Comparison of ENCODE assay signal across 26 cellular contexts in genomic region chr6:70592391-70593117, GRCh38.
"Had no signal": no experiment of that assay in that cellular context is flagged by ENCODE, and none has a peak within 500 bp of the region (broad histone marks: within the 10 kb centered on the region; RNA-seq: fewer than 3 reads in every experiment).

No MANE protein-coding gene starts in this region.

- FAIRE-seq: pancreas, urothelium cell line had no signal

- H3K4me3 ChIP-seq: cardiac muscle cell, gastroesophageal sphincter, heart left ventricle, left ventricle myocardium inferior, mucosa of descending colon, pancreas, tibial nerve had no signal

- DNase-seq: activated CD4-positive, alpha-beta T cell treated with anti-CD3 and anti-CD28 coated beads, Interleukin-2, amount 10 ng/mL, durations not matched to agents 7 days and 5 days; activated CD8-positive, alpha-beta memory T cell treated with anti-CD3 and anti-CD28 coated beads for 24 hours; activated CD8-positive, alpha-beta memory T cell treated with anti-CD3 and anti-CD28 coated beads, Interleukin-2, amount 50 U/mL, for 48 hours; activated gamma-delta T cell; activated T-cell treated with anti-CD3 and anti-CD28 coated beads, Interleukin-2, amount 50 U/mL, for 48 hours; dermis blood vessel endothelial cell; effector memory CD8-positive, alpha-beta T cell; heart left ventricle; immature natural killer cell; kidney glomerular epithelial cell; left ventricle myocardium inferior; mammary epithelial cell; mucosa of descending colon; naive thymus-derived CD4-positive, alpha-beta T cell; pancreas; stimulated activated CD4-positive, alpha-beta T cell treated with anti-CD3 and anti-CD28 coated beads, Interleukin-4, amount 100 ng/mL, for 4 hours; T1000 had no signal

- ATAC-seq: activated CD4-positive, CD25-positive, alpha-beta regulatory T cell treated with anti-CD3 and anti-CD28 coated beads, Interleukin-2, amount 50 U/mL, for 24 hours; effector memory CD8-positive, alpha-beta T cell; gastroesophageal sphincter; heart left ventricle; mucosa of descending colon; naive thymus-derived CD4-positive, alpha-beta T cell; pancreas; sciatic nerve; stimulated activated memory B cell treated with anti-CD40 and anti-IgM and Interleukin-4, amounts not matched to agents 10 μg/mL and 1 μg/mL and 100 μg/mL, for 72 hours had no signal

- H3K9me3 Mint-ChIP-seq: effector memory CD8-positive, alpha-beta T cell; immature natural killer cell; stimulated activated memory B cell treated with anti-CD40 and anti-IgM and Interleukin-4, amounts not matched to agents 10 μg/mL and 1 μg/mL and 100 μg/mL, for 72 hours had no signal

- H3K36me3 ChIP-seq: pancreas had no signal

- H3K27me3 ChIP-seq: cardiac muscle cell, gastroesophageal sphincter, heart left ventricle, neutrophil, pancreas, tibial nerve had no signal

- H3K27ac Mint-ChIP-seq: activated CD4-positive, alpha-beta T cell treated with anti-CD3 and anti-CD28 coated beads, Interleukin-2, amount 10 ng/mL, durations not matched to agents 7 days and 5 days; activated naive CD4-positive, alpha-beta T cell treated with anti-CD3 and anti-CD28 coated beads, Interleukin-2, amount 50 U/mL, for 24 hours; effector memory CD8-positive, alpha-beta T cell; immature natural killer cell; naive thymus-derived CD4-positive, alpha-beta T cell; stimulated activated memory B cell treated with anti-CD40 and anti-IgM and Interleukin-4, amounts not matched to agents 10 μg/mL and 1 μg/mL and 100 μg/mL, for 72 hours had no signal

- H3K27me3 Mint-ChIP-seq: activated CD4-positive, alpha-beta T cell treated with anti-CD3 and anti-CD28 coated beads, Interleukin-2, amount 10 ng/mL, durations not matched to agents 7 days and 5 days; activated naive CD4-positive, alpha-beta T cell treated with anti-CD3 and anti-CD28 coated beads, Interleukin-2, amount 50 U/mL, for 24 hours; effector memory CD8-positive, alpha-beta T cell; naive thymus-derived CD4-positive, alpha-beta T cell; stimulated activated memory B cell treated with anti-CD40 and anti-IgM and Interleukin-4, amounts not matched to agents 10 μg/mL and 1 μg/mL and 100 μg/mL, for 72 hours had no signal

- H3K4me1 ChIP-seq: heart left ventricle, left ventricle myocardium inferior, pancreas, tibial nerve had no signal

- H3K9me3 ChIP-seq: gastroesophageal sphincter, heart left ventricle, left ventricle myocardium inferior, mucosa of descending colon, neutrophil, pancreas, tibial nerve had no signal

- H3K4me1 Mint-ChIP-seq: activated CD4-positive, alpha-beta T cell treated with anti-CD3 and anti-CD28 coated beads, Interleukin-2, amount 10 ng/mL, durations not matched to agents 7 days and 5 days; activated naive CD4-positive, alpha-beta T cell treated with anti-CD3 and anti-CD28 coated beads, Interleukin-2, amount 50 U/mL, for 24 hours; immature natural killer cell; stimulated activated memory B cell treated with anti-CD40 and anti-IgM and Interleukin-4, amounts not matched to agents 10 μg/mL and 1 μg/mL and 100 μg/mL, for 72 hours had no signal

- H3K4me3 Mint-ChIP-seq: activated CD4-positive, alpha-beta T cell treated with anti-CD3 and anti-CD28 coated beads, Interleukin-2, amount 10 ng/mL, durations not matched to agents 7 days and 5 days; activated naive CD4-positive, alpha-beta T cell treated with anti-CD3 and anti-CD28 coated beads, Interleukin-2, amount 50 U/mL, for 24 hours; effector memory CD8-positive, alpha-beta T cell; immature natural killer cell; naive thymus-derived CD4-positive, alpha-beta T cell; stimulated activated memory B cell treated with anti-CD40 and anti-IgM and Interleukin-4, amounts not matched to agents 10 μg/mL and 1 μg/mL and 100 μg/mL, for 72 hours had no signal
